ENCODE assay signal across 8 cellular contexts in the genomic region with DNA sequence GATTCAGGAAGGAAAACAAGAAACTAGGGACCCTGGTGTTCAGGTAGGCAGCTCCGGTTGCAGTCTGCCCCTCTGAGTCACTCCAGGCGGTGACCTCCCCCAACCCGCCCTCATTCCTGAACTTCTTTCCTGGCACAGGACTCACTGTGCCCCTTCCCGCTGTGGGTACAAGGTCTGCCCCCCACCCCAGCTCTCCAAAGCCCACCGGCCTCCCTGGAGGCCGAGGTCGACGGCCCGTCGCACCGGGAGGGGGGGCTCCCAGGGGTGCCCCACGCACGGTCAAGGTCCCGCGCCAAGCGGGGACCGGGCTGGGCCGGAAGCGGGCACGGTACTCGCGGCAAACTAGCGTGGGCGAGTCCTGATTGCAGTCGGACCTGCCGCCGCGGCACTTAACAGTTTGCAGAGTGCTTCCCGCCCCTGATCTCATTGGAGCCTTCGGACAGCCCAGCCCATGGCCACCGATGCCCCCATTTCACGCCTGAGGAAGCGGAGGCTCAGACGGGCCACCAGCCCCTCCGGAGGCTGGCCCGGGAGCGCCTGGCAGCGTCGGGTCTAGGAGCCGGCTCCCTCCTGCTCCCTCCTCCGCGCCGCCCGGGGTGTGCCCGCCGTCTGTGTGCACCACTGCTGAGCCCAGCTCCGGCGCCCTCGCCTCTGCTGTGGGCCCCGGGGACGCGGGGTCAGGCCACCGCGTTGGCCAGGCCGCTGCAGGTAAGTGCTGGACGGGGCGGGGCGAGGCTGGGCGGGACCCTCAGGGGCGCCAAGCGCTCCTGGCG. TPM values are rescaled to one million over a fixed set of nuclear protein-coding genes. Genes with fewer than 3 reads are reported as not detected.
A peak's percentile ranks its signal among the peaks of the same experiment; 100 is the strongest.
DNase-seq lines count a peak whose midpoint lies in the region; ATAC-seq and TF ChIP-seq lines count a peak whose summit lies in the region.

A gene (plus strand): TSS at position 144 of the 773 bp plus-strand sequence. CDS start 3,549 bp downstream, outside the sequence.

- no peak within 1 kb of the TSS for H3K4ac ChIP-seq in neuronal stem cell (ENCODE audit: low read length)

- H2AK5ac ChIP-seq in neuronal stem cell (ENCODE audit: low read depth, low read length), result peak within 1 kb of the TSS; percentile 21

- no peak within 1 kb of the TSS for H2BK12ac ChIP-seq in neuronal stem cell (ENCODE audit: low read length)

- no peaks in the 10 kb centered on the region for H3K9me3 ChIP-seq in MG63
- H3K9me3 ChIP-seq in endodermal cell (ENCODE audit: control insufficient read depth, low read length), result no peaks in the 10 kb centered on the region
- H3K9me3 ChIP-seq in neuronal stem cell (replicated peaks in 1 of 2; ENCODE audit: control insufficient read depth in 2 of 2, insufficient read depth in 1 of 2, low read depth in 1 of 2, low read length in 2 of 2), result no peaks in the 10 kb centered on the region

- peak within 1 kb of the TSS; percentile 79 for H3K18ac ChIP-seq in neuronal stem cell (ENCODE audit: low read length)

- H3K23ac ChIP-seq in neuronal stem cell (ENCODE audit: low read depth, low read length, poor library complexity), result peak within 1 kb of the TSS; percentile 67

- H3K27me3 Mint-ChIP-seq in endodermal cell (ENCODE audit: insufficient read depth), result peaks cover 23% of the 10 kb centered on the region

- H2BK5ac ChIP-seq in neuronal stem cell (ENCODE audit: low read length), result no peak within 1 kb of the TSS

- H2AFZ ChIP-seq in neuronal stem cell (ENCODE audit: low read length), result peak within 1 kb of the TSS; percentile 77

- H2BK120ac ChIP-seq in neuronal stem cell (ENCODE audit: low read depth, low read length), result no peak within 1 kb of the TSS

- H3K27ac ChIP-seq in endodermal cell (ENCODE audit: low read depth, low read length), result no peak within 1 kb of the TSS
- H3K27ac ChIP-seq in neuronal stem cell (replicated peaks; ENCODE audit: low read length), result no peak within 1 kb of the TSS

- no peak within 1 kb of the TSS for H3K27ac Mint-ChIP-seq in endodermal cell

- H4K91ac ChIP-seq in neuronal stem cell (ENCODE audit: low read depth, low read length, poor library complexity), result no peak within 1 kb of the TSS

- no peak within 1 kb of the TSS for H2BK15ac ChIP-seq in neuronal stem cell (ENCODE audit: low read length)

- DNase-seq in AG09309 (ENCODE audit: low read depth) (no peak), MG63 (peak; percentile 16), endodermal cell (peak; percentile 81), neuronal stem cell (ENCODE audit: low spot score) (no peak), DMS79 treated with DMSO at 0.1 percent for 48 hours (lab: John Stamatoyannopoulos, UW) (no peak), NCI-H1694 (lab: John Stamatoyannopoulos, UW) (no peak), DMS79 (lab: John Stamatoyannopoulos, UW) (no peak)

- no peak within 1 kb of the TSS for H3K9ac ChIP-seq in endodermal cell (ENCODE audit: extremely low read depth, low read length, poor library complexity, severe bottlenecking)
- H3K9ac ChIP-seq in neuronal stem cell (ENCODE audit: low read depth, low read length, poor library complexity), result no peak within 1 kb of the TSS

- peaks cover 21% of the 10 kb centered on the region for H3K4me1 Mint-ChIP-seq in endodermal cell

- H3K79me1 ChIP-seq in neuronal stem cell (ENCODE audit: low read depth, low read length), result no peaks in the 10 kb centered on the region

- no peak within 1 kb of the TSS for H3K14ac ChIP-seq in neuronal stem cell (ENCODE audit: low read length)

- H3K4me1 ChIP-seq in endodermal cell (ENCODE audit: control insufficient read depth, insufficient read depth, low read length) (peaks cover 15% of the 10 kb centered on the region), neuronal stem cell (ENCODE audit: control insufficient read depth in 2 of 2, insufficient read depth in 1 of 2, low read depth in 1 of 2, low read length in 2 of 2) (peaks cover 0 to 5% of the 10 kb centered on the region in 2 donors)

- H3K4me3 ChIP-seq in AG09309 (ENCODE audit: control insufficient read depth, low read depth, low read length) (peak within 1 kb of the TSS; percentile 28), MG63 (peak within 1 kb of the TSS; percentile 14; the same call in 1 of the 2 replicates), endodermal cell (ENCODE audit: low read length) (peak within 1 kb of the TSS; percentile 75), neuronal stem cell (ENCODE audit: low read length in 2 of 2) (peak within 1 kb of the TSS in 1 of 2 donors; percentile 65)

- H3K36me3 Mint-ChIP-seq in endodermal cell (ENCODE audit: low read depth), result no peaks in the 10 kb centered on the region

- WGBS in endodermal cell (ENCODE audit: insufficient coverage in 1 of 2, insufficient read length in 1 of 2), 2 experiments, result 9% methylated on average over 22 to 62 of the region's 62 CpGs
- WGBS in neuronal stem cell (ENCODE audit: extremely low coverage in 2 of 2, insufficient read length in 2 of 2, insufficient replicate concordance in 1 of 2), 2 donors, result no CpG with 5 or more reads among the region's 62 CpGs

- peak within 1 kb of the TSS; percentile 54 for H3K4me3 Mint-ChIP-seq in endodermal cell

- H3K9me3 Mint-ChIP-seq in endodermal cell, result no peaks in the 10 kb centered on the region

- no peak for ATAC-seq in GM21390 (IDR thresholded peaks at IDR 0.05; ENCODE audit: unreplicated experiment)

- H3K27me3 ChIP-seq in MG63, result peaks cover 10% of the 10 kb centered on the region
- peaks cover 27% of the 10 kb centered on the region for H3K27me3 ChIP-seq in endodermal cell (ENCODE audit: control insufficient read depth, insufficient read depth, low read length, poor library complexity, severe bottlenecking)
- peaks cover 11 to 66% (median 38%) of the 10 kb centered on the region in 3 experiments for H3K27me3 ChIP-seq in neuronal stem cell (ENCODE audit: control insufficient read depth in 3 of 3, insufficient read depth in 3 of 3, low read depth in 1 of 3, low read length in 3 of 3)

- no peak within 1 kb of the TSS for H4K8ac ChIP-seq in neuronal stem cell (ENCODE audit: low read depth, low read length)

- no peaks in the 10 kb centered on the region for H3K36me3 ChIP-seq in MG63
- no peaks in the 10 kb centered on the region for H3K36me3 ChIP-seq in endodermal cell (ENCODE audit: control insufficient read depth, insufficient read depth, low read length)
- no peaks in the 10 kb centered on the region for H3K36me3 ChIP-seq in neuronal stem cell (replicated peaks in 1 of 2; ENCODE audit: control insufficient read depth in 2 of 2, insufficient read depth in 2 of 2, low read length in 2 of 2)

- H3K4me2 ChIP-seq in neuronal stem cell (ENCODE audit: insufficient read depth, low read length, poor library complexity, severe bottlenecking), result peak within 1 kb of the TSS; percentile 70

- no peak for TF ChIP-seq CTCF in AG09309 (IDR thresholded peaks at IDR 0.05; ENCODE audit: control insufficient read depth, insufficient read depth, low read depth, low read length, missing control alignments)
- TF ChIP-seq CTCF in endodermal cell (conservative IDR thresholded peaks at IDR 0.05), result no peak

RNA-seq across cellular contexts. Expression of the gene that starts here (rescaled TPM):
- not detected in 2 replicates for total RNA-seq in MG63 (2014; rRNA removed; shearing (Covaris generic); ENCODE audit: low replicate concordance)
- 1 to 10 TPM in 1 of 2 donors, under 1 TPM in 1; 0.38 to 2.9 TPM for total RNA-seq in endodermal cell
- 0.21 TPM for polyA plus RNA-seq in endodermal cell (2013, experiment 1 of 2)
- polyA plus RNA-seq in endodermal cell (2013, experiment 2 of 2), result 0.37 TPM
- polyA plus RNA-seq in neuronal stem cell (2013, experiment 1 of 2), result not detected
- not detected for polyA plus RNA-seq in neuronal stem cell (2013, experiment 2 of 2)

Comparison
In these comparisons a context has a peak if more than half of its experiments do, and no peak if none do; other contexts are left out.
1. Peak in DNase-seq and H3K4me3 ChIP-seq in MG63; RNA of the gene not detected or under 1 TPM.